17 cellular contexts compared by ENCODE assay signal in the genomic region with DNA sequence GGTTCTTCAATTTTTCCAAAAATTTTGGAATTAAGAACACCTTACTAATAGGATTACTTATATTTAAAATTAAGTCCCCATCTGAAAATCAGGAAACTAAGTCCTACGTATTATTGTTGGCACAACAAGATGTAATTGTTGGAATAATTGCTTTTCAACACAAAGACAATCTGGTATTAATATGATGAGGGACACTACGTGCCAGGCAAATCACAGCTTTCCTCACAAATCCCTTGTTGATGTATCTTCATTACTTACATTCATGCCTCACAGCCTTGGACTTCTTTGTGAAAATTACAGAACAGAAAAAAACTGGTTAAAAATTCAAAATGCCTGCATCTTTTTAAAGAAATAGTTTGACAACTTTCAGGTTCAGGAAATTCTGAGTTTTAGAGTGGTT.
"Had no signal": no experiment of that assay in that cellular context is flagged by ENCODE, and none has a peak within 500 bp of the region (broad histone marks: within the 10 kb centered on the region; RNA-seq: fewer than 3 reads in every experiment).

No MANE protein-coding gene starts in this region.

- H3K27me3 ChIP-seq: dorsolateral prefrontal cortex, spleen, transverse colon had no signal

- H3K4me1 Mint-ChIP-seq: stimulated activated naive B cell treated with anti-CD40 and anti-IgM and Interleukin-4, amounts not matched to agents 10 μg/mL and 1 μg/mL and 100 μg/mL, for 72 hours had no signal

- H3K4me3 ChIP-seq: dorsolateral prefrontal cortex, spleen, transverse colon had no signal

- DNase-seq: activated CD4-positive, alpha-beta T cell treated with anti-CD3 and anti-CD28 coated beads, Interleukin-2, amount 10 ng/mL, durations not matched to agents 7 days and 5 days; activated CD4-positive, CD25-positive, alpha-beta regulatory T cell; activated CD8-positive, alpha-beta memory T cell treated with anti-CD3 and anti-CD28 coated beads for 24 hours; activated naive CD4-positive, alpha-beta T cell treated with anti-CD3 and anti-CD28 coated beads for 36 hours; dorsolateral prefrontal cortex; foreskin melanocyte; kidney; posterior cingulate gyrus; right cardiac atrium; spleen; stimulated activated CD4-positive, alpha-beta T cell treated with anti-CD3 and anti-CD28 coated beads, Interleukin-1b, Interleukin-23, amount 100 ng/mL, for 48 hours; stimulated activated naive B cell treated with anti-CD40 and anti-IgM and Interleukin-4, amounts not matched to agents 10 μg/mL and 1 μg/mL and 100 μg/mL, for 72 hours; T-helper 17 cell; transverse colon had no signal

- H3K27me3 Mint-ChIP-seq: stimulated activated naive B cell treated with anti-CD40 and anti-IgM and Interleukin-4, amounts not matched to agents 10 μg/mL and 1 μg/mL and 100 μg/mL, for 72 hours; T-helper 17 cell had no signal

- ATAC-seq: esophagus mucosa; stimulated activated naive B cell treated with anti-CD40 and anti-IgM and Interleukin-4, amounts not matched to agents 10 μg/mL and 1 μg/mL and 100 μg/mL, for 72 hours; T-helper 17 cell had no signal

- H3K27ac ChIP-seq: dorsolateral prefrontal cortex, spleen, transverse colon had no signal

- H3K9me3 Mint-ChIP-seq: activated CD4-positive, alpha-beta T cell treated with anti-CD3 and anti-CD28 coated beads, Interleukin-2, amount 10 ng/mL, durations not matched to agents 7 days and 5 days; activated naive CD4-positive, alpha-beta T cell treated with anti-CD3 and anti-CD28 coated beads for 36 hours; mesothelial cell of epicardium; stimulated activated naive B cell treated with anti-CD40 and anti-IgM and Interleukin-4, amounts not matched to agents 10 μg/mL and 1 μg/mL and 100 μg/mL, for 72 hours had no signal

- FAIRE-seq: endometrium, kidney had no signal

- H3K9me3 ChIP-seq: spleen, transverse colon had no signal

- H3K27ac Mint-ChIP-seq: activated CD4-positive, alpha-beta T cell treated with anti-CD3 and anti-CD28 coated beads, Interleukin-2, amount 10 ng/mL, durations not matched to agents 7 days and 5 days; activated naive CD4-positive, alpha-beta T cell treated with anti-CD3 and anti-CD28 coated beads for 36 hours; mesothelial cell of epicardium; stimulated activated naive B cell treated with anti-CD40 and anti-IgM and Interleukin-4, amounts not matched to agents 10 μg/mL and 1 μg/mL and 100 μg/mL, for 72 hours; T-helper 17 cell had no signal

- H3K4me3 Mint-ChIP-seq: activated CD4-positive, alpha-beta T cell treated with anti-CD3 and anti-CD28 coated beads, Interleukin-2, amount 10 ng/mL, durations not matched to agents 7 days and 5 days; activated naive CD4-positive, alpha-beta T cell treated with anti-CD3 and anti-CD28 coated beads for 36 hours; mesothelial cell of epicardium; stimulated activated naive B cell treated with anti-CD40 and anti-IgM and Interleukin-4, amounts not matched to agents 10 μg/mL and 1 μg/mL and 100 μg/mL, for 72 hours; T-helper 17 cell had no signal

- H3K4me1 ChIP-seq: spleen had no signal
